15 cellular contexts compared by ENCODE assay signal in genomic region chr12:11810962-11811361, GRCh38.
A peak's percentile ranks its signal among the peaks of the same experiment; 100 is the strongest.
DNase-seq lines count a peak whose midpoint lies in the region; ATAC-seq and TF ChIP-seq lines count a peak whose summit lies in the region.
"Had no signal": no experiment of that assay in that cellular context is flagged by ENCODE, and none has a peak within 500 bp of the region (broad histone marks: within the 10 kb centered on the region; RNA-seq: fewer than 3 reads in every experiment).

No MANE protein-coding gene starts in this region.

- no peaks in the 10 kb centered on the region for H3K36me3 ChIP-seq in neutrophil
- H3K36me3 ChIP-seq: prostate gland had no signal

- POLR2A ChIA-PET in activated CD4-positive, alpha-beta T cell treated with anti-CD3 and anti-CD28 coated beads, Interleukin-2, amount 10 ng/mL, durations not matched to agents 7 days and 5 days (lab: Charles Lee) = no interaction called here

- H3K4me3 ChIP-seq in neutrophil (ENCODE audit: low read depth in 1 of 2, low read length in 1 of 2) = no peak overlapping the region
- H3K4me3 ChIP-seq: prostate gland had no signal

- H3K4me1 Mint-ChIP-seq in CD14-positive monocyte (peaks cover 77% of the 10 kb centered on the region), IgD-negative memory B cell (peaks cover 53 to 68% (median 66%) of the 10 kb centered on the region in 3 donors)
- peaks cover 96% of the 10 kb centered on the region for H3K4me1 Mint-ChIP-seq in dendritic cell treated with granulocyte-macrophage colony-stimulating factor and Interleukin-4, amounts not matched to agents 40 ng/mL and 50 ng/mL, for 4 days (ENCODE audit: low read depth)
- peaks cover 55% of the 10 kb centered on the region for H3K4me1 Mint-ChIP-seq in activated CD4-positive, alpha-beta T cell treated with anti-CD3 and anti-CD28 coated beads, Interleukin-2, amount 10 ng/mL, durations not matched to agents 7 days and 5 days

- peaks cover 22 to 26% of the 10 kb centered on the region in 2 donors for H3K36me3 Mint-ChIP-seq in CD14-positive monocyte
- peaks cover 2% of the 10 kb centered on the region for H3K36me3 Mint-ChIP-seq in IgD-negative memory B cell
- peaks cover 78% of the 10 kb centered on the region for H3K36me3 Mint-ChIP-seq in dendritic cell treated with granulocyte-macrophage colony-stimulating factor and Interleukin-4, amounts not matched to agents 40 ng/mL and 50 ng/mL, for 4 days (ENCODE audit: low read depth)
- peaks cover 20% of the 10 kb centered on the region for H3K36me3 Mint-ChIP-seq in activated CD4-positive, alpha-beta T cell treated with anti-CD3 and anti-CD28 coated beads, Interleukin-2, amount 10 ng/mL, durations not matched to agents 7 days and 5 days (ENCODE audit: low read depth)

- H3K4me3 Mint-ChIP-seq in CD14-positive monocyte (no peak overlapping the region), IgD-negative memory B cell (peak overlapping the region in 3 of 4 donors; percentile 1 to 81 (median 53))
- H3K4me3 Mint-ChIP-seq in dendritic cell treated with granulocyte-macrophage colony-stimulating factor and Interleukin-4, amounts not matched to agents 40 ng/mL and 50 ng/mL, for 4 days = no peak overlapping the region
- no peak overlapping the region for H3K4me3 Mint-ChIP-seq in activated CD4-positive, alpha-beta T cell treated with anti-CD3 and anti-CD28 coated beads, Interleukin-2, amount 10 ng/mL, durations not matched to agents 7 days and 5 days

- ATAC-seq in HG03025 (IDR thresholded peaks at IDR 0.05; ENCODE audit: low FRiP score, unreplicated experiment) = no peak
- ATAC-seq in GM19455 (IDR thresholded peaks at IDR 0.05; ENCODE audit: unreplicated experiment) = no peak

- no peaks in the 10 kb centered on the region for H3K9me3 ChIP-seq in neutrophil
- H3K9me3 ChIP-seq: prostate gland had no signal

- no peak for TF ChIP-seq CTCF in CD14-positive monocyte (IDR thresholded peaks at IDR 0.05)
- TF ChIP-seq CTCF in neutrophil (IDR thresholded peaks at IDR 0.05) = no peak

- CTCF ChIA-PET in activated CD4-positive, alpha-beta T cell treated with anti-CD3 and anti-CD28 coated beads, Interleukin-2, amount 10 ng/mL, durations not matched to agents 7 days and 5 days (lab: Charles Lee) = interaction anchor here (0.6 kb wide), 1 partner anchor 36 kb away, joined by 3 read pairs; no protein-coding TSS in a partner anchor

- H3K27me3 ChIP-seq in neutrophil = no peaks in the 10 kb centered on the region

- DNase-seq in CD14-positive monocyte (ENCODE audit: low spot score) (no peak), NCI-H526 (lab: John Stamatoyannopoulos, UW) (no peak)
- DNase-seq in activated CD4-positive, alpha-beta T cell treated with anti-CD3 and anti-CD28 coated beads, Interleukin-2, amount 10 ng/mL, durations not matched to agents 7 days and 5 days = no peak
- DNase-seq: DMS153; effector CD4-positive, alpha-beta T cell; foreskin fibroblast; NCI-H187 treated with DMSO at 0.1 percent for 48 hours; NCI-H748 treated with DMSO at 0.1 percent for 48 hours had no signal

- intact Hi-C loops in CD14-positive monocyte (cut with micrococcal nuclease) = loop anchor here in 1 of 2 donors (5.0 to 10.0 kb wide), 3 partner anchors 64 to 224 kb away; no protein-coding TSS in a partner anchor
- intact Hi-C loops in dendritic cell treated with granulocyte-macrophage colony-stimulating factor and Interleukin-4, amounts not matched to agents 40 ng/mL and 50 ng/mL, for 4 days (cut with micrococcal nuclease) = loop anchor here (5.0 kb wide), 2 partner anchors 159 to 229 kb away; no protein-coding TSS in a partner anchor

- peaks cover 0 to 2% (median 0%) of the 10 kb centered on the region in 3 donors for H3K27me3 Mint-ChIP-seq in CD14-positive monocyte (ENCODE audit: low read depth in 3 of 3)
- H3K27me3 Mint-ChIP-seq in IgD-negative memory B cell = no peaks in the 10 kb centered on the region
- no peaks in the 10 kb centered on the region for H3K27me3 Mint-ChIP-seq in dendritic cell treated with granulocyte-macrophage colony-stimulating factor and Interleukin-4, amounts not matched to agents 40 ng/mL and 50 ng/mL, for 4 days
- no peaks in the 10 kb centered on the region for H3K27me3 Mint-ChIP-seq in activated CD4-positive, alpha-beta T cell treated with anti-CD3 and anti-CD28 coated beads, Interleukin-2, amount 10 ng/mL, durations not matched to agents 7 days and 5 days

- H3K4me1 ChIP-seq in neutrophil (ENCODE audit: control insufficient read depth in 1 of 2, insufficient read depth in 1 of 2, low read depth in 1 of 2, low read length in 1 of 2) = peaks cover 65 to 69% of the 10 kb centered on the region in 2 experiments
- H3K4me1 ChIP-seq: prostate gland had no signal

- peak overlapping the region; percentile 86 for H3K27ac ChIP-seq in neutrophil
- H3K27ac ChIP-seq: prostate gland, RWPE1 had no signal

- peak overlapping the region; percentile 92 to 98 (median 95) for H3K27ac Mint-ChIP-seq in CD14-positive monocyte
- peak overlapping the region in 2 of 3 donors; percentile 49 to 76 for H3K27ac Mint-ChIP-seq in IgD-negative memory B cell
- peak overlapping the region; percentile 88 for H3K27ac Mint-ChIP-seq in dendritic cell treated with granulocyte-macrophage colony-stimulating factor and Interleukin-4, amounts not matched to agents 40 ng/mL and 50 ng/mL, for 4 days
- H3K27ac Mint-ChIP-seq in activated CD4-positive, alpha-beta T cell treated with anti-CD3 and anti-CD28 coated beads, Interleukin-2, amount 10 ng/mL, durations not matched to agents 7 days and 5 days = no peak overlapping the region

- H3K9me3 Mint-ChIP-seq in CD14-positive monocyte (no peaks in the 10 kb centered on the region), IgD-negative memory B cell (no peaks in the 10 kb centered on the region)
- H3K9me3 Mint-ChIP-seq in dendritic cell treated with granulocyte-macrophage colony-stimulating factor and Interleukin-4, amounts not matched to agents 40 ng/mL and 50 ng/mL, for 4 days = no peaks in the 10 kb centered on the region
- H3K9me3 Mint-ChIP-seq in activated CD4-positive, alpha-beta T cell treated with anti-CD3 and anti-CD28 coated beads, Interleukin-2, amount 10 ng/mL, durations not matched to agents 7 days and 5 days = no peaks in the 10 kb centered on the region

Comparison
In these comparisons a context has a peak if more than half of its experiments do, and no peak if none do; other contexts are left out.
1. H3K4me3 Mint-ChIP-seq: peak in IgD-negative memory B cell (3 of 4); none in CD14-positive monocyte (0 of 2), dendritic cell treated with granulocyte-macrophage colony-stimulating factor and Interleukin-4, amounts not matched to agents 40 ng/mL and 50 ng/mL, for 4 days (single experiment) and activated CD4-positive, alpha-beta T cell treated with anti-CD3 and anti-CD28 coated beads, Interleukin-2, amount 10 ng/mL, durations not matched to agents 7 days and 5 days (single experiment).